Comparison of ENCODE assay signal across 1 cellular context in the genomic region with DNA sequence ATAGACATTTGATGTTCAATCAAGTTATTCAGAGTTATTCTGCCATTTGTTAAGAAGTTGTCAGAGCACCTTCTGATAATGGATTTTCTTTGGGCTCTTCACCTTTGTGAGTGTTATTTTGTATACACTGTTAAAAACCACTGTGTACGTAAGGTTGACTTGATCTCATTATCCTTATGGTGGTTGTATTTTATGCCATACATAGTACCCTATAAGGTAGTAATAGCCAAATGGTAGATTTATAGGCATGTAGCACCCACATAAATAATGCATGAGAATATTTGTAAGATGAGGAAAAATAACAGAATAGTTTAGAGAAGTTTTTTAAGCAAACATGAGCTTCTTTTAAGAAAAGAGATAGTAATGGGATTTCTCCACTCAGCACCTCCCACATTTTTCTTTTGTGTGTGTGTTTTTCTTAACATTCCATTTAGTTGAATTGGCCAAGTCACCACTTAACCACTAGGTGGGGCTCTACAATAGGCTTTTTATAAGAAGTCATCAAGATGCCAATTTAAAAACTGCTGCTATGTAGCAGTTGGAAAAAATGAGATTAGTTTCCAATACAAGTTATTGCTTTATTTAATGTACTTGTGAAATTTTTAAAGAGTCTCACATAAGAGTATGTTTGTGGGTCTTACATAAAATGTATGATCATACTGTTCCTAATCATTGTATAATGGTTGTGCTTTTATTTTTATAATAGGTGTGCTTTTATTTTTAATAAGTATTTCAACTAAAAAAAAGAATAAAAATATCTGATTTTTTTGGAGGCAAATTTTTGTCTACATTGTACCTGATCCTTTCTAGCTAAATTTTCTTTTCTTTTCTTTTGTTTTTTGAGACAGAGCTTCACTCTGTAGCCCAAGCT.
TF ChIP-seq lines count a peak whose summit lies in the region.

No MANE protein-coding gene starts in this region.

TF ChIP-seq in K562, 482 proteins besides CTCF, POLR2A, EP300 and RAD21 (continued from another document):
- TF ChIP-seq, protein P1, sequence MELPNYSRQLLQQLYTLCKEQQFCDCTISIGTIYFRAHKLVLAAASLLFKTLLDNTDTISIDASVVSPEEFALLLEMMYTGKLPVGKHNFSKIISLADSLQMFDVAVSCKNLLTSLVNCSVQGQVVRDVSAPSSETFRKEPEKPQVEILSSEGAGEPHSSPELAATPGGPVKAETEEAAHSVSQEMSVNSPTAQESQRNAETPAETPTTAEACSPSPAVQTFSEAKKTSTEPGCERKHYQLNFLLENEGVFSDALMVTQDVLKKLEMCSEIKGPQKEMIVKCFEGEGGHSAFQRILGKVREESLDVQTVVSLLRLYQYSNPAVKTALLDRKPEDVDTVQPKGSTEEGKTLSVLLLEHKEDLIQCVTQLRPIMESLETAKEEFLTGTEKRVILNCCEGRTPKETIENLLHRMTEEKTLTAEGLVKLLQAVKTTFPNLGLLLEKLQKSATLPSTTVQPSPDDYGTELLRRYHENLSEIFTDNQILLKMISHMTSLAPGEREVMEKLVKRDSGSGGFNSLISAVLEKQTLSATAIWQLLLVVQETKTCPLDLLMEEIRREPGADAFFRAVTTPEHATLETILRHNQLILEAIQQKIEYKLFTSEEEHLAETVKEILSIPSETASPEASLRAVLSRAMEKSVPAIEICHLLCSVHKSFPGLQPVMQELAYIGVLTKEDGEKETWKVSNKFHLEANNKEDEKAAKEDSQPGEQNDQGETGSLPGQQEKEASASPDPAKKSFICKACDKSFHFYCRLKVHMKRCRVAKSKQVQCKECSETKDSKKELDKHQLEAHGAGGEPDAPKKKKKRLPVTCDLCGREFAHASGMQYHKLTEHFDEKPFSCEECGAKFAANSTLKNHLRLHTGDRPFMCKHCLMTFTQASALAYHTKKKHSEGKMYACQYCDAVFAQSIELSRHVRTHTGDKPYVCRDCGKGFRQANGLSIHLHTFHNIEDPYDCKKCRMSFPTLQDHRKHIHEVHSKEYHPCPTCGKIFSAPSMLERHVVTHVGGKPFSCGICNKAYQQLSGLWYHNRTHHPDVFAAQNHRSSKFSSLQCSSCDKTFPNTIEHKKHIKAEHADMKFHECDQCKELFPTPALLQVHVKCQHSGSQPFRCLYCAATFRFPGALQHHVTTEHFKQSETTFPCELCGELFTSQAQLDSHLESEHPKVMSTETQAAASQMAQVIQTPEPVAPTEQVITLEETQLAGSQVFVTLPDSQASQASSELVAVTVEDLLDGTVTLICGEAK (IDR thresholded peaks at IDR 0.05) = no peak
- TF ChIP-seq, protein P1 (CRISPR knock-in tag; IDR thresholded peaks at IDR 0.05) = no peak
- TF ChIP-seq CHD4 (IDR thresholded peaks at IDR 0.05; ENCODE audit: insufficient read depth, insufficient replicate concordance, low read depth, low read length, poor library complexity, severe bottlenecking) = no peak
- TF ChIP-seq, protein P2, sequence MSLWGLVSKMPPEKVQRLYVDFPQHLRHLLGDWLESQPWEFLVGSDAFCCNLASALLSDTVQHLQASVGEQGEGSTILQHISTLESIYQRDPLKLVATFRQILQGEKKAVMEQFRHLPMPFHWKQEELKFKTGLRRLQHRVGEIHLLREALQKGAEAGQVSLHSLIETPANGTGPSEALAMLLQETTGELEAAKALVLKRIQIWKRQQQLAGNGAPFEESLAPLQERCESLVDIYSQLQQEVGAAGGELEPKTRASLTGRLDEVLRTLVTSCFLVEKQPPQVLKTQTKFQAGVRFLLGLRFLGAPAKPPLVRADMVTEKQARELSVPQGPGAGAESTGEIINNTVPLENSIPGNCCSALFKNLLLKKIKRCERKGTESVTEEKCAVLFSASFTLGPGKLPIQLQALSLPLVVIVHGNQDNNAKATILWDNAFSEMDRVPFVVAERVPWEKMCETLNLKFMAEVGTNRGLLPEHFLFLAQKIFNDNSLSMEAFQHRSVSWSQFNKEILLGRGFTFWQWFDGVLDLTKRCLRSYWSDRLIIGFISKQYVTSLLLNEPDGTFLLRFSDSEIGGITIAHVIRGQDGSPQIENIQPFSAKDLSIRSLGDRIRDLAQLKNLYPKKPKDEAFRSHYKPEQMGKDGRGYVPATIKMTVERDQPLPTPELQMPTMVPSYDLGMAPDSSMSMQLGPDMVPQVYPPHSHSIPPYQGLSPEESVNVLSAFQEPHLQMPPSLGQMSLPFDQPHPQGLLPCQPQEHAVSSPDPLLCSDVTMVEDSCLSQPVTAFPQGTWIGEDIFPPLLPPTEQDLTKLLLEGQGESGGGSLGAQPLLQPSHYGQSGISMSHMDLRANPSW (CRISPR knock-in tag; IDR thresholded peaks at IDR 0.05) = no peak
- no peak for TF ChIP-seq KDM1A (IDR thresholded peaks at IDR 0.05)
- TF ChIP-seq, protein P3, sequence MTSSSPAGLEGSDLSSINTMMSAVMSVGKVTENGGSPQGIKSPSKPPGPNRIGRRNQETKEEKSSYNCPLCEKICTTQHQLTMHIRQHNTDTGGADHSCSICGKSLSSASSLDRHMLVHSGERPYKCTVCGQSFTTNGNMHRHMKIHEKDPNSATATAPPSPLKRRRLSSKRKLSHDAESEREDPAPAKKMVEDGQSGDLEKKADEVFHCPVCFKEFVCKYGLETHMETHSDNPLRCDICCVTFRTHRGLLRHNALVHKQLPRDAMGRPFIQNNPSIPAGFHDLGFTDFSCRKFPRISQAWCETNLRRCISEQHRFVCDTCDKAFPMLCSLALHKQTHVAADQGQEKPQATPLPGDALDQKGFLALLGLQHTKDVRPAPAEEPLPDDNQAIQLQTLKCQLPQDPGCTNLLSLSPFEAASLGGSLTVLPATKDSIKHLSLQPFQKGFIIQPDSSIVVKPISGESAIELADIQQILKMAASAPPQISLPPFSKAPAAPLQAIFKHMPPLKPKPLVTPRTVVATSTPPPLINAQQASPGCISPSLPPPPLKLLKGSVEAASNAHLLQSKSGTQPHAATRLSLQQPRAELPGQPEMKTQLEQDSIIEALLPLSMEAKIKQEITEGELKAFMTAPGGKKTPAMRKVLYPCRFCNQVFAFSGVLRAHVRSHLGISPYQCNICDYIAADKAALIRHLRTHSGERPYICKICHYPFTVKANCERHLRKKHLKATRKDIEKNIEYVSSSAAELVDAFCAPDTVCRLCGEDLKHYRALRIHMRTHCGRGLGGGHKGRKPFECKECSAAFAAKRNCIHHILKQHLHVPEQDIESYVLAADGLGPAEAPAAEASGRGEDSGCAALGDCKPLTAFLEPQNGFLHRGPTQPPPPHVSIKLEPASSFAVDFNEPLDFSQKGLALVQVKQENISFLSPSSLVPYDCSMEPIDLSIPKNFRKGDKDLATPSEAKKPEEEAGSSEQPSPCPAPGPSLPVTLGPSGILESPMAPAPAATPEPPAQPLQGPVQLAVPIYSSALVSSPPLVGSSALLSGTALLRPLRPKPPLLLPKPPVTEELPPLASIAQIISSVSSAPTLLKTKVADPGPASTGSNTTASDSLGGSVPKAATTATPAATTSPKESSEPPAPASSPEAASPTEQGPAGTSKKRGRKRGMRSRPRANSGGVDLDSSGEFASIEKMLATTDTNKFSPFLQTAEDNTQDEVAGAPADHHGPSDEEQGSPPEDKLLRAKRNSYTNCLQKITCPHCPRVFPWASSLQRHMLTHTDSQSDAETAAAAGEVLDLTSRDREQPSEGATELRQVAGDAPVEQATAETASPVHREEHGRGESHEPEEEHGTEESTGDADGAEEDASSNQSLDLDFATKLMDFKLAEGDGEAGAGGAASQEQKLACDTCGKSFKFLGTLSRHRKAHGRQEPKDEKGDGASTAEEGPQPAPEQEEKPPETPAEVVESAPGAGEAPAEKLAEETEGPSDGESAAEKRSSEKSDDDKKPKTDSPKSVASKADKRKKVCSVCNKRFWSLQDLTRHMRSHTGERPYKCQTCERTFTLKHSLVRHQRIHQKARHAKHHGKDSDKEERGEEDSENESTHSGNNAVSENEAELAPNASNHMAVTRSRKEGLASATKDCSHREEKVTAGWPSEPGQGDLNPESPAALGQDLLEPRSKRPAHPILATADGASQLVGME (CRISPR knock-in tag; IDR thresholded peaks at IDR 0.05) = no peak
- no peak for TF ChIP-seq SIN3A (IDR thresholded peaks at IDR 0.05; ENCODE audit: borderline replicate concordance in 2 of 2, control insufficient read depth in 1 of 2, low read depth in 2 of 2, low read length in 2 of 2)
- no peak for TF ChIP-seq ZNF644 (tag; IDR thresholded peaks at IDR 0.05; ENCODE audit: low read depth)
- no peak for TF ChIP-seq BRD4 (IDR thresholded peaks at IDR 0.05)
- no peak for TF ChIP-seq PPARD (CRISPR knock-in tag; IDR thresholded peaks at IDR 0.05)
- TF ChIP-seq, protein P4, sequence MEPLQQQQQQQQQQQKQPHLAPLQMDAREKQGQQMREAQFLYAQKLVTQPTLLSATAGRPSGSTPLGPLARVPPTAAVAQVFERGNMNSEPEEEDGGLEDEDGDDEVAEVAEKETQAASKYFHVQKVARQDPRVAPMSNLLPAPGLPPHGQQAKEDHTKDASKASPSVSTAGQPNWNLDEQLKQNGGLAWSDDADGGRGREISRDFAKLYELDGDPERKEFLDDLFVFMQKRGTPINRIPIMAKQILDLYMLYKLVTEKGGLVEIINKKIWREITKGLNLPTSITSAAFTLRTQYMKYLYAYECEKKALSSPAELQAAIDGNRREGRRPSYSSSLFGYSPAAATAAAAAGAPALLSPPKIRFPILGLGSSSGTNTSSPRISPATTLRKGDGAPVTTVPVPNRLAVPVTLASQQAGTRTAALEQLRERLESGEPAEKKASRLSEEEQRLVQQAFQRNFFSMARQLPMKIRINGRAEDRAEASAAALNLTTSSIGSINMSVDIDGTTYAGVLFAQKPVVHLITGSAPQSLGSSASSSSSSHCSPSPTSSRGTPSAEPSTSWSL (CRISPR knock-in tag; IDR thresholded peaks at IDR 0.05; ENCODE audit: borderline replicate concordance) = no peak
- TF ChIP-seq BMI1 (IDR thresholded peaks at IDR 0.05; ENCODE audit: low read length) = no peak
